21 cellular contexts compared by ENCODE assay signal in genomic region chr2:237889811-237890210, GRCh38. TPM values are rescaled to one million over a fixed set of nuclear protein-coding genes. Genes with fewer than 3 reads are reported as not detected.
"Had no signal": no experiment of that assay in that cellular context is flagged by ENCODE, and none has a peak within 500 bp of the region (broad histone marks: within the 10 kb centered on the region; RNA-seq: fewer than 3 reads in every experiment).

No MANE protein-coding gene starts in this region.

- H3K27me3 ChIP-seq: gastrocnemius medialis, suprapubic skin, upper lobe of right lung had no signal

- H2AFZ ChIP-seq: parathyroid adenoma had no signal

- H3K36me3 Mint-ChIP-seq: activated naive CD4-positive, alpha-beta T cell treated with anti-CD3 and anti-CD28 coated beads, Interleukin-2, amount 50 U/mL, for 24 hours; brain; memory B cell; naive thymus-derived CD8-positive, alpha-beta T cell; T-cell had no signal

- H3K9me3 ChIP-seq: gastrocnemius medialis, mucosa of descending colon, SK-N-SH, suprapubic skin, upper lobe of right lung had no signal

- H3K4me3 Mint-ChIP-seq: activated CD4-positive, alpha-beta memory T cell treated with anti-CD3 and anti-CD28 coated beads, Interleukin-2, amount 10 ng/mL, durations not matched to agents 7 days and 5 days; activated naive CD4-positive, alpha-beta T cell treated with anti-CD3 and anti-CD28 coated beads, Interleukin-2, amount 50 U/mL, for 24 hours; activated T-cell treated with anti-CD3 and anti-CD28 coated beads, Interleukin-2, amount 50 U/mL, for 24 hours; brain; central memory CD8-positive, alpha-beta T cell; memory B cell; naive thymus-derived CD8-positive, alpha-beta T cell; T-cell had no signal

- DNase-seq: activated CD4-positive, alpha-beta memory T cell treated with anti-CD3 and anti-CD28 coated beads, Interleukin-2, amount 10 ng/mL, durations not matched to agents 7 days and 5 days; activated CD4-positive, alpha-beta T cell treated with anti-CD3 and anti-CD28 coated beads for 1 hour; activated T-cell treated with anti-CD3 and anti-CD28 coated beads, Interleukin-2, amount 50 U/mL, for 24 hours; amniotic stem cell; gastrocnemius medialis; naive thymus-derived CD8-positive, alpha-beta T cell; SK-N-SH; stimulated activated CD4-positive, alpha-beta T cell treated with anti-CD3 and anti-CD28 coated beads, Interleukin-4, amount 100 ng/mL, for 4 hours; stimulated activated CD8-positive, alpha-beta memory T cell treated with anti-CD3 and anti-CD28 coated beads, Interleukin-4, amount 100 ng/mL, for 48 hours; stimulated activated naive CD8-positive, alpha-beta T cell treated with anti-CD3 and anti-CD28 coated beads, Interleukin-15, Interleukin-2, amounts not matched to agents 100 U/mL and 50 U/mL, for 24 hours; T-cell; T1000; upper lobe of right lung had no signal

- H3K4me1 ChIP-seq: parathyroid adenoma had no signal

- H3K36me3 ChIP-seq: gastrocnemius medialis, suprapubic skin, upper lobe of right lung had no signal

- H3K9ac ChIP-seq: parathyroid adenoma, SK-N-SH had no signal

- H3K4me2 ChIP-seq: SK-N-SH had no signal

- H3K79me2 ChIP-seq: parathyroid adenoma had no signal

- H3K27me3 Mint-ChIP-seq: activated CD4-positive, alpha-beta memory T cell treated with anti-CD3 and anti-CD28 coated beads, Interleukin-2, amount 10 ng/mL, durations not matched to agents 7 days and 5 days; activated naive CD4-positive, alpha-beta T cell treated with anti-CD3 and anti-CD28 coated beads, Interleukin-2, amount 50 U/mL, for 24 hours; activated T-cell treated with anti-CD3 and anti-CD28 coated beads, Interleukin-2, amount 50 U/mL, for 24 hours; brain; central memory CD8-positive, alpha-beta T cell; memory B cell; naive thymus-derived CD8-positive, alpha-beta T cell; T-cell had no signal

- H3K4me3 ChIP-seq: gastrocnemius medialis, mucosa of descending colon, skin epidermis, suprapubic skin, upper lobe of right lung had no signal

- H3K27ac Mint-ChIP-seq: activated CD4-positive, alpha-beta memory T cell treated with anti-CD3 and anti-CD28 coated beads, Interleukin-2, amount 10 ng/mL, durations not matched to agents 7 days and 5 days; activated naive CD4-positive, alpha-beta T cell treated with anti-CD3 and anti-CD28 coated beads, Interleukin-2, amount 50 U/mL, for 24 hours; activated T-cell treated with anti-CD3 and anti-CD28 coated beads, Interleukin-2, amount 50 U/mL, for 24 hours; memory B cell had no signal

- H3K27ac ChIP-seq: parathyroid adenoma, skin epidermis, suprapubic skin had no signal

- ATAC-seq: gastrocnemius medialis; mucosa of descending colon; naive thymus-derived CD8-positive, alpha-beta T cell; stimulated activated naive CD8-positive, alpha-beta T cell treated with anti-CD3 and anti-CD28 coated beads, Interleukin-15, Interleukin-2, amounts not matched to agents 100 U/mL and 50 U/mL, for 24 hours; T-cell; upper lobe of right lung had no signal

- H3K9me3 Mint-ChIP-seq: activated CD4-positive, alpha-beta memory T cell treated with anti-CD3 and anti-CD28 coated beads, Interleukin-2, amount 10 ng/mL, durations not matched to agents 7 days and 5 days; activated naive CD4-positive, alpha-beta T cell treated with anti-CD3 and anti-CD28 coated beads, Interleukin-2, amount 50 U/mL, for 24 hours; activated T-cell treated with anti-CD3 and anti-CD28 coated beads, Interleukin-2, amount 50 U/mL, for 24 hours; brain; central memory CD8-positive, alpha-beta T cell; memory B cell; naive thymus-derived CD8-positive, alpha-beta T cell; T-cell had no signal

RNA-seq across cellular contexts. Expression of gene RAMP1, which starts 30.4 kb away (rescaled TPM):
- total RNA-seq: naive thymus-derived CD8-positive, alpha-beta T cell had no signal
